In the genomic region with DNA sequence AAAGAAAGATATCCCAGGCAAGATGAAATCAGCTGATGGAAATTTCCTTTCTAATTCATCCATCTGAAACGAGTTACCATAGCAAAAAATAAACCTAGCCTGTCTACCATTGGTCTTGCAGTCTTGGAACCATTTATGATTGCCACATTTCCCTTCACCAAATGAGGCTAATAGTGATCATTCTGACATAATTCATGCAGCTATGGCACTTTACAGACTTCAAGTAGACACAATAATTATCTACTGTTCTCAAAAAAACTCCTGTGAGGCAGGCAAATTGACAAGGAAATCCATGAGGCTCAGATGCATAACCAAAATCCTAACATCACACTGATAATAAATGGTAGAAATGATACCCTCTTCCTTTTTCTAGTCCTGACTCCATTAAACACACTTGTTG, we compare ENCODE assay signal across 6 cellular contexts.
"Had no signal": no experiment of that assay in that cellular context is flagged by ENCODE, and none has a peak within 500 bp of the region (broad histone marks: within the 10 kb centered on the region; RNA-seq: fewer than 3 reads in every experiment).

No MANE protein-coding gene starts in this region.

- H3K9ac ChIP-seq: KMS-11 had no signal

- H3K4me2 ChIP-seq: KMS-11 had no signal

- H3K4me3 ChIP-seq: K562 had no signal

- H3K27ac ChIP-seq: HL-60, KMS-11 had no signal

- DNase-seq: IMR-90, KBM-7, KG1 had no signal
